In genomic region chr18:74066018-74066417, GRCh38 we compare ENCODE assay signal across 1 cellular context.
TF ChIP-seq lines count a peak whose summit lies in the region.

No MANE protein-coding gene starts in this region.

TF ChIP-seq in HepG2, 621 proteins besides CTCF, POLR2A, EP300 and RAD21 (continued from another document):
- TF ChIP-seq ZSCAN12 (CRISPR knock-in tag; IDR thresholded peaks at IDR 0.05) (no peak), ZNF609 (CRISPR knock-in tag; IDR thresholded peaks at IDR 0.05; ENCODE audit: borderline replicate concordance) (no peak), REPIN1 (CRISPR knock-in tag; IDR thresholded peaks at IDR 0.05; ENCODE audit: borderline replicate concordance, low read depth) (no peak), ZNF296 (CRISPR knock-in tag; conservative IDR thresholded peaks at IDR 0.05) (no peak)
